In the genomic region with DNA sequence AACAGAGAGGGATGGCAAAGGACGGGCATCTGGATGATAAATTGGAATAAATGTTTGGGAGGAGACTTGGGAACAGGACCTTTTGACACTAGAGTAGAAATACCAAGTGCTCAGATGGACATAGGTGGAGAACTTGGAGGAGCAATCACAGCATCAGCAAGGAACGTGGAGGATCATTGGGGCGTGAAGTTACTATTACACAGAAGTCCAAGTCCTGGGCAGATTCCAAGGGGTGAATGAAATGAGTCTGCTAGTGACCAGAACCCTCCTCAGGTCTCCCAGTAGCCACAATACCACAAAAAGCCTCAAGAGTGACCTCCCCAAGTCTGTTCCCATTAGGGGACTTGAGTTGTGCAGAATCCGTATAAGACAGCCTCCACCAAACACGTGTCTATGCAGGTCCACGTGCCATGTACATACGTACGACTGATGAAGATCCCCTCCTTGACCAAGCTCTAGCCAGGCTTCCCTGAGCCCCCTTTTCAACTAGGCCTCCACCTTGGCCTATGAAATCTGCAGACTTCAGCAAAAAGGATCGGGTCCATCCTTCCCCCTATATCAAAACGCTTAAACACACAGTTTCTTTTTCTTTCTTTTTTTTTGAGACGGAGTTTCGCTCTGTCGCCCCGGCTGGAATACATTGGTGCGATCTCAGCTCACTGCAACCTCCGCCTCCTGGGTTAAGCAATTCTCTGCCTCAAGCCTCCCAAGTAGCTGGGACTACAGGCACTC, we compare ENCODE assay signal across 17 cellular contexts. TPM values are rescaled to one million over a fixed set of nuclear protein-coding genes. Genes with fewer than 3 reads are reported as not detected.
DNase-seq lines count a peak whose midpoint lies in the region; ATAC-seq, FAIRE-seq and TF ChIP-seq lines count a peak whose summit lies in the region.
"Had no signal": no experiment of that assay in that cellular context is flagged by ENCODE, and none has a peak within 500 bp of the region (broad histone marks: within the 10 kb centered on the region; RNA-seq: fewer than 3 reads in every experiment).

No MANE protein-coding gene starts in this region.

- no peak overlapping the region for H3K4me3 ChIP-seq in HepG2 (replicated peaks in 1 of 3; ENCODE audit: insufficient read depth in 1 of 3, low read depth in 2 of 3, low read length in 3 of 3)
- no peak overlapping the region for H3K4me3 ChIP-seq in right lobe of liver
- no peak overlapping the region for H3K4me3 ChIP-seq in Karpas-422 (ENCODE audit: low read length)
- no peak overlapping the region for H3K4me3 ChIP-seq in astrocyte (ENCODE audit: insufficient read depth, low read depth, low read length)
- H3K4me3 ChIP-seq: suprapubic skin had no signal

- peaks cover 10% of the 10 kb centered on the region for H3K4me1 Mint-ChIP-seq in astrocyte (ENCODE audit: low read depth, unreplicated experiment)
- H3K4me1 Mint-ChIP-seq in stimulated activated memory B cell treated with anti-CD40 and anti-IgM and Interleukin-4, amounts not matched to agents 10 μg/mL and 1 μg/mL and 100 μg/mL, for 72 hours: peaks cover 50% of the 10 kb centered on the region

- H3K4me2 ChIP-seq in HepG2 (ENCODE audit: low read depth, low read length) (no peak overlapping the region; the same call in 1 of the 2 replicates), Karpas-422 (ENCODE audit: low read depth, low read length, poor library complexity, severe bottlenecking) (no peak overlapping the region), astrocyte (ENCODE audit: low read length) (no peak overlapping the region)

- H3K36me3 ChIP-seq in HepG2 (replicated peaks in 1 of 2; ENCODE audit: control insufficient read depth in 1 of 2, insufficient read depth in 2 of 2, low read length in 2 of 2) (no peaks in the 10 kb centered on the region), right lobe of liver (no peaks in the 10 kb centered on the region), Karpas-422 (ENCODE audit: insufficient read depth, low read length) (no peaks in the 10 kb centered on the region), astrocyte (ENCODE audit: insufficient read depth, low read length) (no peaks in the 10 kb centered on the region)
- H3K36me3 ChIP-seq: suprapubic skin had no signal

- H3K27me3 Mint-ChIP-seq in astrocyte (ENCODE audit: low read depth, unreplicated experiment): no peaks in the 10 kb centered on the region
- H3K27me3 Mint-ChIP-seq in stimulated activated memory B cell treated with anti-CD40 and anti-IgM and Interleukin-4, amounts not matched to agents 10 μg/mL and 1 μg/mL and 100 μg/mL, for 72 hours: no peaks in the 10 kb centered on the region

- TF ChIP-seq EP300 in HepG2 (IDR thresholded peaks at IDR 0.05; ENCODE audit: low read depth in 2 of 2, low read length in 2 of 2) (no peak), HepG2 (CRISPR knock-in tag; IDR thresholded peaks at IDR 0.05; ENCODE audit: borderline replicate concordance) (no peak)

- POLR2A ChIA-PET in HepG2 (lab: Yijun Ruan, JAX): no interaction called here

- H4K20me1 ChIP-seq in HepG2 (ENCODE audit: insufficient read depth, low read length) (no peaks in the 10 kb centered on the region), Karpas-422 (ENCODE audit: insufficient read depth, low read depth, low read length) (no peaks in the 10 kb centered on the region; the same call in 1 of the 2 replicates), astrocyte (ENCODE audit: insufficient read depth, low read length) (peaks cover 19% of the 10 kb centered on the region)

- H3K36me3 Mint-ChIP-seq in astrocyte (ENCODE audit: low read depth, unreplicated experiment): peaks cover 6% of the 10 kb centered on the region
- peaks cover 11% of the 10 kb centered on the region for H3K36me3 Mint-ChIP-seq in stimulated activated memory B cell treated with anti-CD40 and anti-IgM and Interleukin-4, amounts not matched to agents 10 μg/mL and 1 μg/mL and 100 μg/mL, for 72 hours

- H3K9me2 ChIP-seq in Karpas-422 (replicated peaks; ENCODE audit: insufficient read depth, low read length): no peaks in the 10 kb centered on the region

- H3K4me3 Mint-ChIP-seq in astrocyte (ENCODE audit: unreplicated experiment): peak overlapping the region; percentile 90
- no peak overlapping the region for H3K4me3 Mint-ChIP-seq in stimulated activated memory B cell treated with anti-CD40 and anti-IgM and Interleukin-4, amounts not matched to agents 10 μg/mL and 1 μg/mL and 100 μg/mL, for 72 hours

- no peak for DNase-seq in HepG2 (ENCODE audit: low spot score)
- no peak for DNase-seq in right lobe of liver
- DNase-seq in Karpas-422: peak; percentile 14
- no peak for DNase-seq in astrocyte (ENCODE audit: low read depth)
- DNase-seq in globus pallidus (ENCODE audit: low spot score): no peak
- DNase-seq: C1 segment of cervical spinal cord, cortex of kidney, H7, NCI-H2081 treated with DMSO at 0.1 percent for 48 hours, NCI-H526, right cardiac atrium, RPMI8226, SW 1271 had no signal

- H3K9ac ChIP-seq in HepG2 (ENCODE audit: insufficient read depth, low read depth, low read length) (no peak overlapping the region), Karpas-422 (ENCODE audit: low read length) (no peak overlapping the region), astrocyte (ENCODE audit: low read length) (no peak overlapping the region)

- no peak for TF ChIP-seq RAD21 in HepG2 (CRISPR knock-in tag; IDR thresholded peaks at IDR 0.05)

- peaks cover 50% of the 10 kb centered on the region for H3K4me1 ChIP-seq in HepG2 (ENCODE audit: insufficient read depth, low read length)
- H3K4me1 ChIP-seq in right lobe of liver: peaks cover 0 to 25% (median 12%) of the 10 kb centered on the region in 4 donors
- H3K4me1 ChIP-seq in Karpas-422 (ENCODE audit: low read length): peaks cover 41% of the 10 kb centered on the region
- no peaks in the 10 kb centered on the region for H3K4me1 ChIP-seq in astrocyte (ENCODE audit: insufficient read depth, low read length)

- BruUV-seq in HepG2 (replicated peaks; lab: Mats Ljungman, UMichigan): no TSS peak

- no peak overlapping the region for H3K27ac ChIP-seq in HepG2 (ENCODE audit: extremely low read length, insufficient read depth, low read length)
- H3K27ac ChIP-seq in right lobe of liver: no peak overlapping the region
- no peak overlapping the region for H3K27ac ChIP-seq in Karpas-422 (ENCODE audit: low read length)
- no peak overlapping the region for H3K27ac ChIP-seq in astrocyte (ENCODE audit: low read depth, low read length)
- H3K27ac ChIP-seq: epithelial cell of prostate, suprapubic skin had no signal

- H3K9me3 Mint-ChIP-seq in astrocyte (ENCODE audit: unreplicated experiment): no peaks in the 10 kb centered on the region
- no peaks in the 10 kb centered on the region for H3K9me3 Mint-ChIP-seq in stimulated activated memory B cell treated with anti-CD40 and anti-IgM and Interleukin-4, amounts not matched to agents 10 μg/mL and 1 μg/mL and 100 μg/mL, for 72 hours

- H3K27me3 ChIP-seq in HepG2 (ENCODE audit: control insufficient read depth in 1 of 2, insufficient read depth in 2 of 2, low read length in 2 of 2) (no peaks in the 10 kb centered on the region; a peak in 1 of 5 replicates), right lobe of liver (no peaks in the 10 kb centered on the region), Karpas-422 (ENCODE audit: low read length) (peaks cover 4% of the 10 kb centered on the region; the same call in 1 of the 2 replicates), astrocyte (ENCODE audit: insufficient read depth, low read length) (no peaks in the 10 kb centered on the region)
- H3K27me3 ChIP-seq: suprapubic skin had no signal

- no peak for ATAC-seq in HepG2
- ATAC-seq in right lobe of liver: no peak
- no peak for ATAC-seq in stimulated activated memory B cell treated with anti-CD40 and anti-IgM and Interleukin-4, amounts not matched to agents 10 μg/mL and 1 μg/mL and 100 μg/mL, for 72 hours
- no peak for ATAC-seq in GM21447 (IDR thresholded peaks at IDR 0.05; ENCODE audit: unreplicated experiment)
- ATAC-seq: right cardiac atrium had no signal

- in situ Hi-C loops in HepG2 (cut with HindIII; ENCODE audit: extremely low pct_ligation_motif_present, low pct_unique_long_range_greater_than_20kb): no loop called here

- no peak for FAIRE-seq in HepG2 (lab: Jason Lieb, UNC)
- no peak for FAIRE-seq in astrocyte (lab: Jason Lieb, UNC)

- H2AFZ ChIP-seq in HepG2 (ENCODE audit: low read length): no peak overlapping the region
- H2AFZ ChIP-seq in Karpas-422 (ENCODE audit: low read length): no peak overlapping the region
- H2AFZ ChIP-seq in astrocyte (ENCODE audit: low read depth, low read length): no peak overlapping the region

- no peak overlapping the region for H3K27ac Mint-ChIP-seq in astrocyte (ENCODE audit: unreplicated experiment)
- H3K27ac Mint-ChIP-seq in stimulated activated memory B cell treated with anti-CD40 and anti-IgM and Interleukin-4, amounts not matched to agents 10 μg/mL and 1 μg/mL and 100 μg/mL, for 72 hours: peak overlapping the region; percentile 4

- TF ChIP-seq CTCF in HepG2 (CRISPR knock-in tag; IDR thresholded peaks at IDR 0.05) (no peak), right lobe of liver (IDR thresholded peaks at IDR 0.05) (no peak), astrocyte (IDR thresholded peaks at IDR 0.05; ENCODE audit: insufficient read depth, low read depth, low read length) (no peak)

- intact Hi-C loops in HepG2 (cut with micrococcal nuclease; ENCODE audit: unreplicated experiment): no loop called here
- intact Hi-C loops in right lobe of liver (cut with DNase I): no loop called here

- WGBS in HepG2 (ENCODE audit: low lambda C conversion rate): 99% methylated on average over 16 of the region's 16 CpGs
- WGBS in right lobe of liver (ENCODE audit: insufficient coverage, low coverage, low lambda C conversion rate, missing lambda C conversion rate): 96% methylated on average over 14 of the region's 16 CpGs

- H3K9me3 ChIP-seq in HepG2 (ENCODE audit: low read length) (no peaks in the 10 kb centered on the region), right lobe of liver (no peaks in the 10 kb centered on the region), Karpas-422 (ENCODE audit: low read length) (no peaks in the 10 kb centered on the region), astrocyte (ENCODE audit: insufficient read depth, low read depth, low read length) (no peaks in the 10 kb centered on the region)
- H3K9me3 ChIP-seq: suprapubic skin had no signal

- CTCF ChIA-PET in HepG2 (lab: Yijun Ruan, JAX; ENCODE audit: low intra/inter-chr PET ratio, low total read pairs): no interaction called here

- TF ChIP-seq POLR2A in HepG2 (IDR thresholded peaks at IDR 0.05; ENCODE audit: insufficient read depth in 1 of 2, low read depth in 2 of 2, low read length in 2 of 2) (no peak), right lobe of liver (IDR thresholded peaks at IDR 0.05) (no peak)

- H3K79me2 ChIP-seq in HepG2 (ENCODE audit: insufficient read depth, low read length) (no peaks in the 10 kb centered on the region), Karpas-422 (ENCODE audit: low read length) (no peaks in the 10 kb centered on the region), astrocyte (ENCODE audit: insufficient read depth, low read length) (peaks cover 13% of the 10 kb centered on the region)

RNA-seq across cellular contexts. Expression of gene C17orf67, which starts 2.2 kb away (rescaled TPM):
- total RNA-seq in HepG2 (2016; rRNA removed; fragmentation: Illumina TruSeq; extraction: Trizol) (0.62 and 0.86 TPM in 2 replicates), right lobe of liver (1 to 10 TPM in 1 of 6 experiments, under 1 TPM in 5; 0.31 to 1.1 (median 0.78) TPM), astrocyte (2.2 and 2.8 TPM in 2 replicates)
- 0.62 and 0.71 TPM in 2 replicates for total RNA-seq in HepG2 (2016; cell fraction: cytosol; rRNA removed; fragmentation: Illumina TruSeq; extraction: Trizol; ENCODE audit: low read depth)
- total RNA-seq in HepG2 (2016; cell fraction: insoluble cytoplasmic fraction; rRNA removed; fragmentation: Illumina TruSeq; extraction: Trizol): 0.86 and 1.00 TPM in 2 replicates
- total RNA-seq in HepG2 (2016; cell fraction: membrane; rRNA removed; fragmentation: Illumina TruSeq; extraction: Trizol): 1.1 and 1.2 TPM in 2 replicates
- 0.47 and 0.68 TPM in 2 replicates for total RNA-seq in HepG2 (2016; cell fraction: nucleus; rRNA removed; fragmentation: Illumina TruSeq; extraction: Trizol)
- 0.35 and 0.41 TPM in 2 replicates for polyA plus RNA-seq in HepG2 (2011; rRNA removed)
- 0.13 and 0.24 TPM in 2 replicates for polyA plus RNA-seq in HepG2 (2011; cell fraction: cytosol; rRNA removed)
- polyA plus RNA-seq in HepG2 (2011; cell fraction: nucleus; rRNA removed): 0.37 and 0.81 TPM in 2 replicates
- 0.44 and 0.50 TPM in 2 replicates for polyA plus RNA-seq in HepG2 (2012)
- polyA plus RNA-seq in HepG2 (2016; cell fraction: cytosol; fragmentation: Illumina TruSeq; extraction: Trizol; ENCODE audit: low read depth): 0.77 and 0.84 TPM in 2 replicates
- 0.55 and 0.73 TPM in 2 replicates for polyA plus RNA-seq in HepG2 (2016; cell fraction: insoluble cytoplasmic fraction; fragmentation: Illumina TruSeq; extraction: Trizol; ENCODE audit: low read depth)
- 0.72 and 1.00 TPM in 2 replicates for polyA plus RNA-seq in HepG2 (2016; cell fraction: membrane; fragmentation: Illumina TruSeq; extraction: Trizol; ENCODE audit: low read depth)
- 0.29 and 0.92 TPM in 2 replicates for polyA plus RNA-seq in HepG2 (2016; cell fraction: nucleus; fragmentation: Illumina TruSeq; extraction: Trizol; ENCODE audit: insufficient read depth, low read depth)
- polyA minus RNA-seq in HepG2 (2011; rRNA and poly(A)+ RNA removed; ENCODE audit: low replicate concordance): 0.06 and 3.9 TPM in 2 replicates
- 0.40 and 0.53 TPM in 2 replicates for polyA minus RNA-seq in HepG2 (2011; cell fraction: cytosol; rRNA and poly(A)+ RNA removed)
- polyA minus RNA-seq in HepG2 (2011; cell fraction: nucleus; rRNA and poly(A)+ RNA removed): not detected in 2 replicates
- total RNA-seq in Karpas-422 (2014; rRNA removed; shearing (Covaris generic); ENCODE audit: low replicate concordance): 0.32 TPM in 1 of 2 replicates, not detected in the other

RNA-seq across cellular contexts. Expression of gene DGKE, which starts 2.4 kb away (rescaled TPM):
- total RNA-seq in HepG2 (2016; rRNA removed; fragmentation: Illumina TruSeq; extraction: Trizol) (3.2 and 5.3 TPM in 2 replicates), right lobe of liver (10 to 100 TPM in 1 of 6 experiments, 1 to 10 TPM in 5; 2.2 to 10.4 (median 3.4) TPM), astrocyte (5.2 and 5.5 TPM in 2 replicates)
- 4.6 and 5.3 TPM in 2 replicates for total RNA-seq in HepG2 (2016; cell fraction: cytosol; rRNA removed; fragmentation: Illumina TruSeq; extraction: Trizol; ENCODE audit: low read depth)
- 2.3 and 6.0 TPM in 2 replicates for total RNA-seq in HepG2 (2016; cell fraction: insoluble cytoplasmic fraction; rRNA removed; fragmentation: Illumina TruSeq; extraction: Trizol)
- total RNA-seq in HepG2 (2016; cell fraction: membrane; rRNA removed; fragmentation: Illumina TruSeq; extraction: Trizol): 2.1 and 2.6 TPM in 2 replicates
- 16.7 and 17.4 TPM in 2 replicates for total RNA-seq in HepG2 (2016; cell fraction: nucleus; rRNA removed; fragmentation: Illumina TruSeq; extraction: Trizol)
- polyA plus RNA-seq in HepG2 (2011; rRNA removed): 3.2 and 3.3 TPM in 2 replicates
- 0.70 and 0.79 TPM in 2 replicates for polyA plus RNA-seq in HepG2 (2011; cell fraction: cytosol; rRNA removed)
- polyA plus RNA-seq in HepG2 (2011; cell fraction: nucleus; rRNA removed): 16.9 and 20.1 TPM in 2 replicates
- 2.8 and 3.1 TPM in 2 replicates for polyA plus RNA-seq in HepG2 (2012)
- 0.44 and 0.50 TPM in 2 replicates for polyA plus RNA-seq in HepG2 (2016; cell fraction: cytosol; fragmentation: Illumina TruSeq; extraction: Trizol; ENCODE audit: low read depth)
- polyA plus RNA-seq in HepG2 (2016; cell fraction: insoluble cytoplasmic fraction; fragmentation: Illumina TruSeq; extraction: Trizol; ENCODE audit: low read depth): 1.8 and 2.1 TPM in 2 replicates
- polyA plus RNA-seq in HepG2 (2016; cell fraction: membrane; fragmentation: Illumina TruSeq; extraction: Trizol; ENCODE audit: low read depth): 0.84 and 1.6 TPM in 2 replicates
- polyA plus RNA-seq in HepG2 (2016; cell fraction: nucleus; fragmentation: Illumina TruSeq; extraction: Trizol; ENCODE audit: insufficient read depth, low read depth): 16.9 and 18.5 TPM in 2 replicates
- 6.0 and 7.6 TPM in 2 replicates for polyA minus RNA-seq in HepG2 (2011; rRNA and poly(A)+ RNA removed; ENCODE audit: low replicate concordance)
- polyA minus RNA-seq in HepG2 (2011; cell fraction: cytosol; rRNA and poly(A)+ RNA removed): 1.6 and 3.0 TPM in 2 replicates
- polyA minus RNA-seq in HepG2 (2011; cell fraction: nucleus; rRNA and poly(A)+ RNA removed): 17.4 and 18.2 TPM in 2 replicates
- 0.30 and 0.32 TPM in 2 replicates for total RNA-seq in Karpas-422 (2014; rRNA removed; shearing (Covaris generic); ENCODE audit: low replicate concordance)
